In genomic region chr14:91470216-91470615, GRCh38 we compare ENCODE assay signal across 1 cellular context.
TF ChIP-seq lines count a peak whose summit lies in the region.

No MANE protein-coding gene starts in this region.

TF ChIP-seq in GM12878, 131 proteins besides CTCF, POLR2A, EP300 and RAD21 (continued from another document):
- no peak for TF ChIP-seq HSF1 (IDR thresholded peaks at IDR 0.05; ENCODE audit: low read depth, low read length)
- TF ChIP-seq SKIL (IDR thresholded peaks at IDR 0.05; ENCODE audit: low read depth, poor library complexity, severe bottlenecking) = no peak
- peak; percentile 60; the same call in 1 of the 2 replicates for TF ChIP-seq MEF2A (IDR thresholded peaks at IDR 0.05; ENCODE audit: insufficient read depth, low read depth, low read length)
- TF ChIP-seq NFXL1 (IDR thresholded peaks at IDR 0.05; ENCODE audit: borderline replicate concordance) = no peak
- TF ChIP-seq FOS (IDR thresholded peaks at IDR 0.05; ENCODE audit: borderline replicate concordance, extremely low read depth, insufficient read length) = no peak
- TF ChIP-seq USF2 (IDR thresholded peaks at IDR 0.05; ENCODE audit: borderline replicate concordance, low read depth, low read length) = no peak
- TF ChIP-seq STAT3 (IDR thresholded peaks at IDR 0.05; ENCODE audit: low read depth, low read length) = no peak
- TF ChIP-seq HCFC1 (IDR thresholded peaks at IDR 0.05; ENCODE audit: low read length) = no peak
- TF ChIP-seq STAT1 (conservative IDR thresholded peaks at IDR 0.05) = no peak
- no peak for TF ChIP-seq MEF2B (IDR thresholded peaks at IDR 0.05; ENCODE audit: partially characterized antibody, poor library complexity, severe bottlenecking)
